Comparison of ENCODE assay signal across 15 cellular contexts in genomic region chr4:95835672-95836071, GRCh38. TPM values are rescaled to one million over a fixed set of nuclear protein-coding genes. Genes with fewer than 3 reads are reported as not detected.
DNase-seq lines count a peak whose midpoint lies in the region; ATAC-seq, FAIRE-seq and TF ChIP-seq lines count a peak whose summit lies in the region.
"Had no signal": no experiment of that assay in that cellular context is flagged by ENCODE, and none has a peak within 500 bp of the region (broad histone marks: within the 10 kb centered on the region; RNA-seq: fewer than 3 reads in every experiment).

No MANE protein-coding gene starts in this region.

- TF ChIP-seq POLR2A in suprapubic skin (IDR thresholded peaks at IDR 0.05) = no peak

- ATAC-seq in GM19455 (IDR thresholded peaks at IDR 0.05; ENCODE audit: unreplicated experiment) = no peak
- ATAC-seq: stimulated activated naive CD8-positive, alpha-beta T cell treated with anti-CD3 and anti-CD28 coated beads, Interleukin-15, Interleukin-2, amounts not matched to agents 100 U/mL and 50 U/mL, for 24 hours had no signal

- intact Hi-C loops in MCF 10A (cut with micrococcal nuclease) (no loop called here), mammary epithelial cell (cut with micrococcal nuclease) (no loop called here)

- H3K4me1 ChIP-seq in mammary epithelial cell (ENCODE audit: insufficient read depth, low read length) (no peaks in the 10 kb centered on the region), OCI-LY1 (ENCODE audit: insufficient read depth, low read length, severe bottlenecking) (no peaks in the 10 kb centered on the region), suprapubic skin (no peaks in the 10 kb centered on the region)
- H3K4me1 ChIP-seq: BLaER1 had no signal

- no peaks in the 10 kb centered on the region for H3K27me3 Mint-ChIP-seq in MCF 10A (ENCODE audit: insufficient read depth, unreplicated experiment)
- H3K27me3 Mint-ChIP-seq: dendritic cell treated with granulocyte-macrophage colony-stimulating factor and Interleukin-4, amounts not matched to agents 40 ng/mL and 50 ng/mL, for 4 days had no signal

- POLR2A ChIA-PET in MCF 10A (lab: Yijun Ruan, JAX) = no interaction called here

- DNase-seq in MCF 10A (ENCODE audit: unreplicated experiment) (peak; percentile 1), mammary epithelial cell (no peak), globus pallidus (ENCODE audit: low spot score) (peak; percentile 45), urothelium cell line (ENCODE audit: low spot score) (peak; percentile 6), GOT3 (lab: John Stamatoyannopoulos, UW) (no peak), suprapubic skin (ENCODE audit: low spot score in 2 of 2) (no peak)
- DNase-seq: activated T-cell treated with anti-CD3 and anti-CD28 coated beads, Interleukin-2, amount 50 U/mL, for 1 hour; stimulated activated naive CD8-positive, alpha-beta T cell treated with anti-CD3 and anti-CD28 coated beads, Interleukin-15, Interleukin-2, amounts not matched to agents 100 U/mL and 50 U/mL, for 24 hours; SW 1271 had no signal

- H3K9me3 ChIP-seq in mammary epithelial cell (replicated peaks; ENCODE audit: insufficient read depth, low read length) (no peaks in the 10 kb centered on the region), OCI-LY1 (ENCODE audit: low read length) (no peaks in the 10 kb centered on the region), suprapubic skin (no peaks in the 10 kb centered on the region)
- H3K9me3 ChIP-seq: BLaER1 had no signal

- FAIRE-seq in urothelium cell line (lab: Jason Lieb, UNC) = no peak
- FAIRE-seq: keratinocyte had no signal

- H3K79me2 ChIP-seq in mammary epithelial cell (ENCODE audit: insufficient read depth, low read length) = no peaks in the 10 kb centered on the region
- no peaks in the 10 kb centered on the region for H3K79me2 ChIP-seq in OCI-LY1 (ENCODE audit: insufficient read depth, low read length)

- H3K9ac ChIP-seq in mammary epithelial cell (ENCODE audit: insufficient read depth, low read length) (no peak overlapping the region), OCI-LY1 (ENCODE audit: low read length) (no peak overlapping the region)
- H3K9ac ChIP-seq: BLaER1 had no signal

- 58% methylated on average over 3 of the region's 3 CpGs for WGBS in mammary epithelial cell (ENCODE audit: low coverage, missing lambda C conversion rate)
- WGBS in suprapubic skin = 58% methylated on average over 3 of the region's 3 CpGs

- no peak overlapping the region for H3K4me3 Mint-ChIP-seq in MCF 10A (ENCODE audit: unreplicated experiment)
- H3K4me3 Mint-ChIP-seq: dendritic cell treated with granulocyte-macrophage colony-stimulating factor and Interleukin-4, amounts not matched to agents 40 ng/mL and 50 ng/mL, for 4 days had no signal

- H3K9me2 ChIP-seq in OCI-LY1 (ENCODE audit: low read depth, low read length) = no peaks in the 10 kb centered on the region

- CTCF ChIA-PET in MCF 10A (lab: Yijun Ruan, JAX) = interaction anchor here (0.7 kb wide), 1 partner anchor 1555 kb away, joined by 4 read pairs; no protein-coding TSS in a partner anchor
- CTCF ChIA-PET in mammary epithelial cell (lab: Charles Lee; ENCODE audit: low non-redundant PET) = no interaction called here

- H3K27ac ChIP-seq in mammary epithelial cell (ENCODE audit: insufficient read depth, low read depth, low read length) (no peak overlapping the region), OCI-LY1 (ENCODE audit: low read depth, low read length, poor library complexity, severe bottlenecking) (no peak overlapping the region), suprapubic skin (no peak overlapping the region)
- H3K27ac ChIP-seq: BLaER1, skin epidermis had no signal

- dilution Hi-C loops in mammary epithelial cell (cut with HindIII; ENCODE audit: low sequenced_read_pairs) = no loop called here

- no peaks in the 10 kb centered on the region for H3K36me3 Mint-ChIP-seq in MCF 10A (ENCODE audit: insufficient read depth, unreplicated experiment)

- H3K4me3 ChIP-seq in mammary epithelial cell (replicated peaks in 1 of 3; ENCODE audit: insufficient read depth in 1 of 3, low read depth in 2 of 3, low read length in 3 of 3) (no peak overlapping the region), OCI-LY1 (ENCODE audit: low read depth, low read length, poor library complexity, severe bottlenecking) (no peak overlapping the region), suprapubic skin (no peak overlapping the region)
- H3K4me3 ChIP-seq: BLaER1, skin epidermis had no signal

- no peak overlapping the region for H3K27ac Mint-ChIP-seq in MCF 10A (ENCODE audit: low read depth, unreplicated experiment)
- H3K27ac Mint-ChIP-seq: dendritic cell treated with granulocyte-macrophage colony-stimulating factor and Interleukin-4, amounts not matched to agents 40 ng/mL and 50 ng/mL, for 4 days had no signal

- BruUV-seq in MCF 10A (replicated peaks; lab: Mats Ljungman, UMichigan) (no TSS peak), mammary epithelial cell (replicated peaks; lab: Mats Ljungman, UMichigan) (no TSS peak)

- TF ChIP-seq EP300 in suprapubic skin (IDR thresholded peaks at IDR 0.05) = no peak

- no peaks in the 10 kb centered on the region for H3F3A ChIP-seq in OCI-LY1 (ENCODE audit: insufficient read depth, low read length)

- H3K36me3 ChIP-seq in mammary epithelial cell (ENCODE audit: insufficient read depth, low read length) = no peaks in the 10 kb centered on the region
- no peaks in the 10 kb centered on the region for H3K36me3 ChIP-seq in OCI-LY1 (ENCODE audit: insufficient read depth, low read length)
- no peaks in the 10 kb centered on the region for H3K36me3 ChIP-seq in suprapubic skin
- H3K36me3 ChIP-seq: BLaER1 had no signal

- H3K4me2 ChIP-seq in mammary epithelial cell (ENCODE audit: insufficient read depth, low read depth, low read length) (no peak overlapping the region), OCI-LY1 (ENCODE audit: low read length) (no peak overlapping the region)
- H3K4me2 ChIP-seq: BLaER1 had no signal

- TF ChIP-seq CTCF in MCF 10A (IDR thresholded peaks at IDR 0.05; ENCODE audit: unreplicated experiment) = no peak
- peak in 1 of 2 donors; percentile 28 for TF ChIP-seq CTCF in mammary epithelial cell (conservative IDR thresholded peaks at IDR 0.05 in 1 of 2, IDR thresholded peaks at IDR 0.05 in 1 of 2; ENCODE audit: extremely low read depth in 1 of 2, insufficient read depth in 1 of 2, low read depth in 1 of 2, low read length in 2 of 2)
- TF ChIP-seq CTCF in OCI-LY1 (IDR thresholded peaks at IDR 0.05; ENCODE audit: low read length) = peak; percentile 58
- TF ChIP-seq CTCF in suprapubic skin (IDR thresholded peaks at IDR 0.05) = no peak

- in situ Hi-C loops in mammary epithelial cell (cut with MboI; ENCODE audit: low sequenced_read_pairs in 2 of 2) = no loop called here

- H2AFZ ChIP-seq in mammary epithelial cell (ENCODE audit: low read depth, low read length) = no peak overlapping the region
- H2AFZ ChIP-seq in OCI-LY1 (ENCODE audit: low read length) = no peak overlapping the region

- H3K27me3 ChIP-seq in mammary epithelial cell (ENCODE audit: insufficient read depth, low read length) (no peaks in the 10 kb centered on the region), OCI-LY1 (ENCODE audit: insufficient read depth, low read length) (no peaks in the 10 kb centered on the region), suprapubic skin (no peaks in the 10 kb centered on the region)
- H3K27me3 ChIP-seq: BLaER1 had no signal

- H4K20me1 ChIP-seq in mammary epithelial cell (ENCODE audit: insufficient read depth, low read length) (no peaks in the 10 kb centered on the region), OCI-LY1 (ENCODE audit: insufficient read depth, low read length) (no peaks in the 10 kb centered on the region)
- H4K20me1 ChIP-seq: BLaER1 had no signal

- H3K9me3 Mint-ChIP-seq in MCF 10A (ENCODE audit: unreplicated experiment) = no peaks in the 10 kb centered on the region

- H3K4me1 Mint-ChIP-seq in MCF 10A (ENCODE audit: insufficient read depth, unreplicated experiment) = no peaks in the 10 kb centered on the region

RNA-seq across cellular contexts. Expression of gene PDHA2, which starts 4.2 kb away (rescaled TPM):
- total RNA-seq in MCF 10A (2022) (not detected in 2 replicates), mammary epithelial cell (not detected), suprapubic skin (not detected)
- polyA plus RNA-seq in mammary epithelial cell = not detected
- not detected for polyA minus RNA-seq in mammary epithelial cell
- polyA plus RNA-seq: keratinocyte had no signal

Comparison
In these comparisons a context has a peak if more than half of its experiments do, and no peak if none do; other contexts are left out.
1. DNase-seq: peak in MCF 10A (single experiment), globus pallidus (single experiment) and urothelium cell line (single experiment); none in mammary epithelial cell (single experiment), GOT3 (single experiment) and suprapubic skin (0 of 2).